Comparison of ENCODE assay signal across 15 cellular contexts in the genomic region with DNA sequence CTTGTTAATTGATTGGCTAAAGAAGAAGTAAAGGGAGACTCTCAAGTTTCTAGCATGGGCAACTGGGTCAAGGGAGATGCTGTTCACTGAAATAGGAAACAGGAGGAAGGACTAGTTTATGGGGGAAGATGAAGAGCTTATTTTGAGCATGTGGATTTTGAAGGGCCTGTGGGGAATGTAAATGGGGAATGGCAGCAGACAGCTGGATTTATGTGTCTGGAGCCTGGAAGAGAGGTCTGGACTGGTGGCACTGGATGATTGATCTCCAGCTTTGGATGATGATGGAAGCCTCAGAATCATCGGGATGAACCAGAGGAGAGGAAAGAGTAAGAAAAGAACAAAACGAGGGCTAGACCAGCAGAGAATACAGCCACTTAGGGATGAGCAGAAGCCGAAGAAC.
"Had no signal": no experiment of that assay in that cellular context is flagged by ENCODE, and none has a peak within 500 bp of the region (broad histone marks: within the 10 kb centered on the region; RNA-seq: fewer than 3 reads in every experiment).

No MANE protein-coding gene starts in this region.

- H3K4me3 ChIP-seq: esophagus muscularis mucosa, gastroesophageal sphincter, lung, skin epidermis had no signal

- H3K27me3 ChIP-seq: esophagus muscularis mucosa, gastroesophageal sphincter had no signal

- H3K36me3 ChIP-seq: esophagus muscularis mucosa, gastroesophageal sphincter had no signal

- H3K27me3 Mint-ChIP-seq: naive B cell had no signal

- H3K27ac Mint-ChIP-seq: naive B cell, nephron had no signal

- H3K4me3 Mint-ChIP-seq: naive B cell, nephron had no signal

- H3K4me1 ChIP-seq: gastroesophageal sphincter had no signal

- H3K9me3 Mint-ChIP-seq: naive B cell, nephron had no signal

- H3K27ac ChIP-seq: epithelial cell of prostate, esophagus muscularis mucosa, gastroesophageal sphincter had no signal

- DNase-seq: effector memory CD4-positive, alpha-beta T cell; glutamatergic neuron; left ventricle myocardium superior; mesenchymal stem cell; naive B cell; posterior cingulate gyrus; stimulated activated CD4-positive, alpha-beta T cell treated with anti-CD3 and anti-CD28 coated beads, Interleukin-12 subunit alpha, Interleukin-12 subunit beta, amount 100 ng/mL, for 4 hours; stimulated activated naive CD4-positive, alpha-beta T cell treated with Interleukin-2 at 50 U/mL for 16 hours; trophoblast cell had no signal

- H3K36me3 Mint-ChIP-seq: naive B cell had no signal

- H3K9me3 ChIP-seq: esophagus muscularis mucosa, gastroesophageal sphincter had no signal
